In the genomic region with DNA sequence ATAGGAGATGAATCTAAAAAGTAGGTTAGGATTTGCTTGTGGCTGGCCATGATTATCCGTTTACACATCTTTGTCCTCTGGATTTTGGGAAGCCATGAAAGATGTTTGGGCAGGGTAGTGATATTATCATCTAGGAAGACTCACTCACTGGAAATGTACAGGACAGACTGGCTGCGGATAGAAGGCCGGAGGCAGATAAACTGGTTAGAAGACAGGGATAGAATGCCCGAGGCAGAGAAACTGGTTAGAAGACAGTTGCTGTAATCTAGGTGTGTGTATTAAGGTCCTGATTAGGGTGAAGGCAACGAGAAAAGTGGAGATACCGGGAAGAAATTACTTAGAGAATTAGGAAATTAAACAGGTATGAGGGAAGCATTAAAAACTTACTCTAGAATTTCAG, we compare ENCODE assay signal across 8 cellular contexts.
"Had no signal": no experiment of that assay in that cellular context is flagged by ENCODE, and none has a peak within 500 bp of the region (broad histone marks: within the 10 kb centered on the region; RNA-seq: fewer than 3 reads in every experiment).

No MANE protein-coding gene starts in this region.

- H3K27ac Mint-ChIP-seq: IgD-negative memory B cell had no signal

- DNase-seq: GM23248, H7, HCEC 1CT, KBM-7 had no signal

- ATAC-seq: HepG2 had no signal

- H3K4me2 ChIP-seq: KMS-11 had no signal

- FAIRE-seq: HepG2 had no signal

- H3K9ac ChIP-seq: GM23248, KMS-11 had no signal

- H3K27ac ChIP-seq: GM23248, HL-60, KMS-11 had no signal

- H2AFZ ChIP-seq: GM23248 had no signal

- H3K4me3 ChIP-seq: GM23248 had no signal

- H3K36me3 Mint-ChIP-seq: IgD-negative memory B cell had no signal

- H3K4me3 Mint-ChIP-seq: IgD-negative memory B cell had no signal
